In the genomic region with DNA sequence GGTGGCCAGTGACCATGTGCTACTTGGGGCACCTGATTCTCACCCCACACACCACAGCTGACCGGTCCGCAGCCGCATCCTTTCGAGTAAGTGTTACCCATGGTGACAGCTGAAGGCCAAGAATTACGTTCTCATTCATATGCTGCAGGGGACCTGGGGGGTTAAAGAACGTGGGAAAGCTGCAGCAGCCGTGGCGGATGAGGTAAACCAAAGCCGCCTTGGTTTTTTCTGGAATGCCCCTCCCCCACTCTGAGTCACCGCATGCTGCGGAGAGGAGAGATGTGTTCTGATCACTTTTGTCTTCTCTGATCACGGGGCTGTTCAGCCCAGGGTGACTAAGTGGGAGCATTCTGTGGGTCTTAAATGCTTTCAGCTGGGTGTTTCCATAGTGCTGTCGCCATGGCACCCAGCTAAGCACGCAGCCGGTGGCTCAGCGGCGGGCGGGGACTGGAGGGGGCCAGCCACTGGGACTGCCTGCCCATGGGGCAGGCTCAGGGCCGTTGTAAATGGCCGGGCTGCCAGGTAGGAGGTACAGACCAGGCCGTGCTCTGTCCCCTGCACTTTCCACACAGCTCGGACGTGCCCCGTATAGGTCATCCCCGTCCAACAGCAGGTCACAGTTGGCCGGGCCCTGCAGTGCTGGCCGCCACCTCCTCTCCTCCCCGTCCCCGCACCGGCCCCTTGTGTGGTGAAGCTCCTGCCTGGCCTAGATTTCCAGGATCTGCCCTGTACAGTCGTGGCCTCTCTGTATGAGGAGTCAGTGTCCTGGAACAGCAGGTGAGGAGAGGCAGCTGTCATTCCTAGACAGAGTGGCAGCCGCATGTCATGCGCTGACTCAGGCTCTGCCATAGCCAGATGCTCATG, we compare ENCODE assay signal across 8 cellular contexts.
DNase-seq lines count a peak whose midpoint lies in the region; ATAC-seq, FAIRE-seq and TF ChIP-seq lines count a peak whose summit lies in the region.

No MANE protein-coding gene starts in this region.

- peaks cover 35% of the 10 kb centered on the region for H3K4me1 Mint-ChIP-seq in activated CD4-positive, alpha-beta T cell treated with anti-CD3 and anti-CD28 coated beads, Interleukin-2, amount 10 ng/mL, durations not matched to agents 7 days and 5 days

- H3K27me3 Mint-ChIP-seq in activated CD4-positive, alpha-beta T cell treated with anti-CD3 and anti-CD28 coated beads, Interleukin-2, amount 10 ng/mL, durations not matched to agents 7 days and 5 days: no peaks in the 10 kb centered on the region

- no peaks in the 10 kb centered on the region for H3K9me3 Mint-ChIP-seq in activated CD4-positive, alpha-beta T cell treated with anti-CD3 and anti-CD28 coated beads, Interleukin-2, amount 10 ng/mL, durations not matched to agents 7 days and 5 days

- CTCF ChIA-PET in activated CD4-positive, alpha-beta T cell treated with anti-CD3 and anti-CD28 coated beads, Interleukin-2, amount 10 ng/mL, durations not matched to agents 7 days and 5 days (lab: Charles Lee): interaction anchor here (1.0 to 1.4 kb wide), 3 partner anchors 58 to 102 kb away, joined by 3 to 4 read pairs (median 3); no protein-coding TSS in a partner anchor

- H3K9ac ChIP-seq in colonic mucosa (ENCODE audit: low read depth in 2 of 2, low read length in 2 of 2): peak overlapping the region; percentile 19 to 30

- H3K4me1 ChIP-seq in colonic mucosa (peaks cover 18% of the 10 kb centered on the region), right lobe of liver (peaks cover 0 to 38% (median 18%) of the 10 kb centered on the region in 4 donors)

- H3K4me3 ChIP-seq in colonic mucosa: no peak overlapping the region
- no peak overlapping the region for H3K4me3 ChIP-seq in right lobe of liver

- no peaks in the 10 kb centered on the region for H3K9me3 ChIP-seq in colonic mucosa
- H3K9me3 ChIP-seq in right lobe of liver: no peaks in the 10 kb centered on the region

- peak overlapping the region; percentile 54 for H3K27ac Mint-ChIP-seq in activated CD4-positive, alpha-beta T cell treated with anti-CD3 and anti-CD28 coated beads, Interleukin-2, amount 10 ng/mL, durations not matched to agents 7 days and 5 days

- H3K27me3 ChIP-seq in colonic mucosa: no peaks in the 10 kb centered on the region
- H3K27me3 ChIP-seq in right lobe of liver: no peaks in the 10 kb centered on the region

- no peak for TF ChIP-seq CTCF in colonic mucosa (IDR thresholded peaks at IDR 0.05)
- peak in 1 of 4 donors; percentile 6 for TF ChIP-seq CTCF in right lobe of liver (IDR thresholded peaks at IDR 0.05)

- H3K36me3 Mint-ChIP-seq in activated CD4-positive, alpha-beta T cell treated with anti-CD3 and anti-CD28 coated beads, Interleukin-2, amount 10 ng/mL, durations not matched to agents 7 days and 5 days (ENCODE audit: low read depth): no peaks in the 10 kb centered on the region

- intact Hi-C loops in colonic mucosa (cut with DNase I): no loop called here
- intact Hi-C loops in right lobe of liver (cut with DNase I): loop anchor here in 1 of 2 donors (10.0 kb wide), 1 partner anchor 70 kb away; no protein-coding TSS in a partner anchor

- no peaks in the 10 kb centered on the region for H3K36me3 ChIP-seq in colonic mucosa
- peaks cover 0 to 4% (median 0%) of the 10 kb centered on the region in 4 donors for H3K36me3 ChIP-seq in right lobe of liver

- peak overlapping the region; percentile 36 for H3K27ac ChIP-seq in colonic mucosa
- peak overlapping the region; percentile 12 to 79 (median 38) for H3K27ac ChIP-seq in right lobe of liver

- POLR2A ChIA-PET in activated CD4-positive, alpha-beta T cell treated with anti-CD3 and anti-CD28 coated beads, Interleukin-2, amount 10 ng/mL, durations not matched to agents 7 days and 5 days (lab: Charles Lee): no interaction called here

- H3K4me3 Mint-ChIP-seq in activated CD4-positive, alpha-beta T cell treated with anti-CD3 and anti-CD28 coated beads, Interleukin-2, amount 10 ng/mL, durations not matched to agents 7 days and 5 days: peak overlapping the region; percentile 38

- peak; percentile 87 for DNase-seq in GOT3 (lab: John Stamatoyannopoulos, UW)
- DNase-seq in NCI-H2227 treated with DMSO at 0.1 percent for 48 hours (lab: John Stamatoyannopoulos, UW): peak; percentile 88
- peak; percentile 88 for DNase-seq in activated CD4-positive, alpha-beta T cell treated with anti-CD3 and anti-CD28 coated beads, Interleukin-2, amount 10 ng/mL, durations not matched to agents 7 days and 5 days
- DNase-seq in colonic mucosa: peak; percentile 76
- DNase-seq in right lobe of liver: peak; percentile 62 to 90 (median 78)
- peak; percentile 79 for DNase-seq in stimulated activated CD4-positive, alpha-beta T cell treated with anti-CD3 and anti-CD28 coated beads, Interleukin-4, amount 100 ng/mL, for 1 hour
- no peak for DNase-seq in GM12892 (ENCODE audit: insufficient read length)

- FAIRE-seq in GM12892 (lab: Jason Lieb, UNC): no peak

- peak; percentile 43 to 74 (median 58) for ATAC-seq in right lobe of liver
- no peak for ATAC-seq in GM21529 (IDR thresholded peaks at IDR 0.05; ENCODE audit: unreplicated experiment)

- 19% methylated on average over 8 of the region's 33 CpGs for WGBS in right lobe of liver (ENCODE audit: insufficient coverage, low coverage, low lambda C conversion rate, missing lambda C conversion rate)

- TF ChIP-seq POLR2A in right lobe of liver (IDR thresholded peaks at IDR 0.05): peak; percentile 17
- TF ChIP-seq POLR2A in GM12892 (IDR thresholded peaks at IDR 0.05; ENCODE audit: low read depth, low read length): no peak
